Comparison of ENCODE assay signal across 27 cellular contexts in the genomic region with DNA sequence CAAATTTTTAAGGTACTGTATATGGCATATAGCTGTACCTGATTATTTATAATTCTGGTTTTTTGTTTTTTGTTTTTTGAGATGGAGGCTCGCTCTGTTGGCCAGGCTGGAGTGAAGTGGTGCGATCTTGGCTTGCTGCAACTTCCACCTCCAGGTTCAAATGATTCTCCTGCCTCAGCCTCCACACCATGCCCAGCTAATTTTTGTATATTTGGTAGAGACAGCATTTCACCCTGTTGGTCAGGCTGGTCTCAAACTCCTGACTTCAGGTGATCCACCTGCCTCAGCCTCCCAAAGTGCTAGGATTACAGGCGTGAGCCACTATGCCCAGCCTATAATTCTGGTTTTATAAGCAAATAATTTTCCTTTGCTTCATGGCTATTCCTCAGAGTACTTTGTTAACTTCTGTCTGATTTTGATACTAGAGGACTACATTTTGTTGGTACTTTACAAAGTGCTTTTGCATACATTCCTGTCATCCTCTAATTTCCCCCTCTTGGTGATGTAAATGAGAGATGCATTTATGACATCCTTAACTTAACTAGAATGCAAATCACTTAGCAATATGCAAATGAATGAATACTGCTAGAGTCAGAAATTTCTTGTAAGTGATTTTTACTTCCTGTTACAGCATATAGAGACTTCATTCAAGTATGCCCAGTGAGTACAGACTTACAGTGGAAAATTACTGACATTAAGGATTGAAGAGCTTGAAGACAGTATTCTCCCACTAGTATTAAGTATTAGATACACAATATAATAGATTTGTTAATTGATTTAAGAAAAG. TPM values are rescaled to one million over a fixed set of nuclear protein-coding genes. Genes with fewer than 3 reads are reported as not detected.
DNase-seq lines count a peak whose midpoint lies in the region; ATAC-seq, FAIRE-seq and TF ChIP-seq lines count a peak whose summit lies in the region.
"Had no signal": no experiment of that assay in that cellular context is flagged by ENCODE, and none has a peak within 500 bp of the region (broad histone marks: within the 10 kb centered on the region; RNA-seq: fewer than 3 reads in every experiment).

No MANE protein-coding gene starts in this region.

- TF ChIP-seq POLR2A in esophagus squamous epithelium (IDR thresholded peaks at IDR 0.05): no peak

- no peak overlapping the region for H3K27ac ChIP-seq in esophagus squamous epithelium
- H3K27ac ChIP-seq: foreskin keratinocyte, psoas muscle, SJCRH30, upper lobe of left lung had no signal

- no peaks in the 10 kb centered on the region for H3K36me3 ChIP-seq in bronchial epithelial cell (ENCODE audit: control insufficient read depth, insufficient read depth, low read length)
- no peaks in the 10 kb centered on the region for H3K36me3 ChIP-seq in esophagus squamous epithelium
- H3K36me3 ChIP-seq: SJCRH30, upper lobe of left lung had no signal

- no peaks in the 10 kb centered on the region for H3K36me3 Mint-ChIP-seq in activated CD4-positive, alpha-beta T cell treated with anti-CD3 and anti-CD28 coated beads, Interleukin-2, amount 10 ng/mL, durations not matched to agents 24 days and 14 days (ENCODE audit: low read depth)

- 93 to 96% methylated on average over 3 of the region's 3 CpGs for WGBS in esophagus squamous epithelium, 2 donors

- peak; percentile 22 for DNase-seq in activated CD4-positive, alpha-beta T cell treated with anti-CD3 and anti-CD28 coated beads, Interleukin-2, amount 10 ng/mL, durations not matched to agents 24 days and 14 days
- no peak for DNase-seq in activated CD4-positive, alpha-beta T cell treated with anti-CD3 and anti-CD28 coated beads for 4 hours
- DNase-seq in HT-29 (ENCODE audit: low spot score) (peak; percentile 2), bronchial epithelial cell (ENCODE audit: low read depth) (peak; percentile 7), esophagus squamous epithelium (lab: John Stamatoyannopoulos, UW) (no peak), NCI-H1436 (lab: John Stamatoyannopoulos, UW) (no peak), NOMO-1 treated with dmso at 0.1 percent for 144 hours (lab: John Stamatoyannopoulos, UW; ENCODE audit: unreplicated experiment) (no peak)
- DNase-seq: activated CD4-positive, alpha-beta T cell treated with anti-CD3 and anti-CD28 coated beads, Interleukin-2, amount 50 U/mL, for 1 hour; activated CD8-positive, alpha-beta memory T cell treated with anti-CD3 and anti-CD28 coated beads, Interleukin-2, amount 50 U/mL, for 4 hours; activated gamma-delta T cell treated with Interleukin-2 at 50 U/mL for 16 hours; AML-193; amniotic stem cell; CD8-positive, alpha-beta T cell; effector CD8-positive, alpha-beta T cell; foreskin keratinocyte; left cardiac atrium; mammary epithelial cell; NCI-H1694; NCI-H510A; psoas muscle; SJCRH30; upper lobe of left lung had no signal

- H3K27me3 ChIP-seq in bronchial epithelial cell (ENCODE audit: control insufficient read depth, insufficient read depth, low read length): no peaks in the 10 kb centered on the region
- no peaks in the 10 kb centered on the region for H3K27me3 ChIP-seq in esophagus squamous epithelium
- H3K27me3 ChIP-seq: SJCRH30, upper lobe of left lung had no signal

- peaks cover 6% of the 10 kb centered on the region for H3K27me3 Mint-ChIP-seq in activated CD4-positive, alpha-beta T cell treated with anti-CD3 and anti-CD28 coated beads, Interleukin-2, amount 10 ng/mL, durations not matched to agents 24 days and 14 days

- intact Hi-C loops in activated CD4-positive, alpha-beta T cell treated with anti-CD3 and anti-CD28 coated beads, Interleukin-2, amount 10 ng/mL, durations not matched to agents 24 days and 14 days (cut with micrococcal nuclease): no loop called here
- intact Hi-C loops in esophagus squamous epithelium (cut with DNase I): no loop called here

- ATAC-seq in GM18861 (IDR thresholded peaks at IDR 0.05; ENCODE audit: unreplicated experiment): peak; percentile 72
- ATAC-seq: CD8-positive, alpha-beta T cell; foreskin keratinocyte; HCT116; K562; left cardiac atrium; psoas muscle had no signal

- H3K27ac Mint-ChIP-seq in activated CD4-positive, alpha-beta T cell treated with anti-CD3 and anti-CD28 coated beads, Interleukin-2, amount 10 ng/mL, durations not matched to agents 24 days and 14 days: no peak overlapping the region
- H3K27ac Mint-ChIP-seq: CD8-positive, alpha-beta T cell had no signal

- no peaks in the 10 kb centered on the region for H3K4me1 Mint-ChIP-seq in activated CD4-positive, alpha-beta T cell treated with anti-CD3 and anti-CD28 coated beads, Interleukin-2, amount 10 ng/mL, durations not matched to agents 24 days and 14 days

- TF ChIP-seq CTCF in bronchial epithelial cell (IDR thresholded peaks at IDR 0.05; ENCODE audit: insufficient read depth, low read length, severe bottlenecking): no peak
- TF ChIP-seq CTCF in esophagus squamous epithelium (IDR thresholded peaks at IDR 0.05): no peak

- no peak overlapping the region for H3K4me3 Mint-ChIP-seq in activated CD4-positive, alpha-beta T cell treated with anti-CD3 and anti-CD28 coated beads, Interleukin-2, amount 10 ng/mL, durations not matched to agents 24 days and 14 days
- H3K4me3 Mint-ChIP-seq: CD8-positive, alpha-beta T cell had no signal

- FAIRE-seq in bronchial epithelial cell (lab: Jason Lieb, UNC): no peak
- FAIRE-seq: G401.6, K562, RCC 7860 had no signal

- no peaks in the 10 kb centered on the region for H3K4me1 ChIP-seq in esophagus squamous epithelium
- H3K4me1 ChIP-seq: foreskin keratinocyte, psoas muscle, SJCRH30, upper lobe of left lung had no signal

- peaks cover 8% of the 10 kb centered on the region for H3K9me3 Mint-ChIP-seq in activated CD4-positive, alpha-beta T cell treated with anti-CD3 and anti-CD28 coated beads, Interleukin-2, amount 10 ng/mL, durations not matched to agents 24 days and 14 days

- no peak overlapping the region for H3K4me3 ChIP-seq in bronchial epithelial cell (ENCODE audit: low read depth, low read length)
- no peak overlapping the region for H3K4me3 ChIP-seq in esophagus squamous epithelium
- H3K4me3 ChIP-seq: K562, psoas muscle, SJCRH30, upper lobe of left lung had no signal

- peaks cover 0 to 19% (median 0%) of the 10 kb centered on the region in 3 donors for H3K9me3 ChIP-seq in esophagus squamous epithelium

RNA-seq across cellular contexts. Expression of gene ARID1B, which starts 35.7 kb away (rescaled TPM):
- 61.7 and 67.5 TPM in 2 replicates for total RNA-seq in activated CD4-positive, alpha-beta T cell treated with anti-CD3 and anti-CD28 coated beads, Interleukin-2, amount 10 ng/mL, durations not matched to agents 24 days and 14 days
- 24.7 and 34.6 TPM in 2 replicates for total RNA-seq in HT-29 (2014; rRNA removed; shearing (Covaris generic))
- total RNA-seq in bronchial epithelial cell: 16.3 and 27.5 TPM in 2 replicates
- 100 to 1,000 TPM in 1 of 4 donors, 10 to 100 TPM in 3; 25.2 to 103 (median 59.5) TPM for total RNA-seq in esophagus squamous epithelium

Comparison
In these comparisons a context has a peak if more than half of its experiments do, and no peak if none do; other contexts are left out.
1. DNase-seq: peak in activated CD4-positive, alpha-beta T cell treated with anti-CD3 and anti-CD28 coated beads, Interleukin-2, amount 10 ng/mL, durations not matched to agents 24 days and 14 days (single experiment), HT-29 (single experiment) and bronchial epithelial cell (single experiment); none in activated CD4-positive, alpha-beta T cell treated with anti-CD3 and anti-CD28 coated beads for 4 hours (0 of 2), esophagus squamous epithelium (single experiment), NCI-H1436 (single experiment) and NOMO-1 treated with dmso at 0.1 percent for 144 hours (single experiment).